In genomic region chr11:86050310-86050709, GRCh38 we compare ENCODE assay signal across 19 cellular contexts. TPM values are rescaled to one million over a fixed set of nuclear protein-coding genes. Genes with fewer than 3 reads are reported as not detected.
A peak's percentile ranks its signal among the peaks of the same experiment; 100 is the strongest.
DNase-seq lines count a peak whose midpoint lies in the region; ATAC-seq and FAIRE-seq lines count a peak whose summit lies in the region.
"Had no signal": no experiment of that assay in that cellular context is flagged by ENCODE, and none has a peak within 500 bp of the region (broad histone marks: within the 10 kb centered on the region; RNA-seq: fewer than 3 reads in every experiment).

No MANE protein-coding gene starts in this region.

- no peaks in the 10 kb centered on the region for H3K9me3 Mint-ChIP-seq in activated naive CD4-positive, alpha-beta T cell treated with anti-CD3 and anti-CD28 coated beads, Interleukin-2, amount 10 ng/mL, durations not matched to agents 7 days and 5 days
- H3K9me3 Mint-ChIP-seq in activated naive CD4-positive, alpha-beta T cell treated with anti-CD3 and anti-CD28 coated beads for 36 hours: peaks cover 2% of the 10 kb centered on the region
- no peaks in the 10 kb centered on the region for H3K9me3 Mint-ChIP-seq in immature natural killer cell
- H3K9me3 Mint-ChIP-seq in stimulated activated naive B cell treated with anti-CD40 and anti-IgM and Interleukin-4, amounts not matched to agents 10 μg/mL and 1 μg/mL and 100 μg/mL, for 72 hours: peaks cover 6 to 11% of the 10 kb centered on the region in 2 donors
- H3K9me3 Mint-ChIP-seq: IgD-negative memory B cell had no signal

- CTCF ChIA-PET in activated naive CD4-positive, alpha-beta T cell treated with anti-CD3 and anti-CD28 coated beads, Interleukin-2, amount 10 ng/mL, durations not matched to agents 7 days and 5 days (lab: Charles Lee): interaction anchor here (1.5 kb wide), 1 partner anchor 168 kb away, joined by 3 read pairs; no protein-coding TSS in a partner anchor
- CTCF ChIA-PET in activated naive CD4-positive, alpha-beta T cell treated with anti-CD3 and anti-CD28 coated beads for 36 hours (lab: Charles Lee): no interaction called here

- intact Hi-C loops in activated naive CD4-positive, alpha-beta T cell treated with anti-CD3 and anti-CD28 coated beads for 36 hours (cut with micrococcal nuclease): no loop called here

- no peak for FAIRE-seq in GM19239 (lab: Jason Lieb, UNC)
- FAIRE-seq: A549 had no signal

- peaks cover 74% of the 10 kb centered on the region for H3K4me1 Mint-ChIP-seq in activated naive CD4-positive, alpha-beta T cell treated with anti-CD3 and anti-CD28 coated beads, Interleukin-2, amount 10 ng/mL, durations not matched to agents 7 days and 5 days
- peaks cover 93% of the 10 kb centered on the region for H3K4me1 Mint-ChIP-seq in activated naive CD4-positive, alpha-beta T cell treated with anti-CD3 and anti-CD28 coated beads for 36 hours (ENCODE audit: low read depth)
- peaks cover 67% of the 10 kb centered on the region for H3K4me1 Mint-ChIP-seq in T-helper 17 cell
- H3K4me1 Mint-ChIP-seq in immature natural killer cell: peaks cover 97 to 100% of the 10 kb centered on the region in 2 donors
- peaks cover 44 to 93% of the 10 kb centered on the region in 2 donors for H3K4me1 Mint-ChIP-seq in stimulated activated naive B cell treated with anti-CD40 and anti-IgM and Interleukin-4, amounts not matched to agents 10 μg/mL and 1 μg/mL and 100 μg/mL, for 72 hours

- H3K27me3 Mint-ChIP-seq in activated naive CD4-positive, alpha-beta T cell treated with anti-CD3 and anti-CD28 coated beads, Interleukin-2, amount 10 ng/mL, durations not matched to agents 7 days and 5 days: no peaks in the 10 kb centered on the region
- H3K27me3 Mint-ChIP-seq in activated naive CD4-positive, alpha-beta T cell treated with anti-CD3 and anti-CD28 coated beads for 36 hours (ENCODE audit: low read depth): no peaks in the 10 kb centered on the region
- no peaks in the 10 kb centered on the region for H3K27me3 Mint-ChIP-seq in T-helper 17 cell
- no peaks in the 10 kb centered on the region for H3K27me3 Mint-ChIP-seq in immature natural killer cell (ENCODE audit: low read depth in 3 of 3)
- H3K27me3 Mint-ChIP-seq in stimulated activated naive B cell treated with anti-CD40 and anti-IgM and Interleukin-4, amounts not matched to agents 10 μg/mL and 1 μg/mL and 100 μg/mL, for 72 hours: no peaks in the 10 kb centered on the region
- H3K27me3 Mint-ChIP-seq: IgD-negative memory B cell had no signal

- peak overlapping the region; percentile 3 for H3K27ac Mint-ChIP-seq in activated naive CD4-positive, alpha-beta T cell treated with anti-CD3 and anti-CD28 coated beads, Interleukin-2, amount 10 ng/mL, durations not matched to agents 7 days and 5 days
- H3K27ac Mint-ChIP-seq in activated naive CD4-positive, alpha-beta T cell treated with anti-CD3 and anti-CD28 coated beads for 36 hours: no peak overlapping the region
- H3K27ac Mint-ChIP-seq in T-helper 17 cell: peak overlapping the region; percentile 56
- H3K27ac Mint-ChIP-seq in immature natural killer cell: peak overlapping the region; percentile 28 to 73 (median 64)
- H3K27ac Mint-ChIP-seq in stimulated activated naive B cell treated with anti-CD40 and anti-IgM and Interleukin-4, amounts not matched to agents 10 μg/mL and 1 μg/mL and 100 μg/mL, for 72 hours: peak overlapping the region; percentile 37

- no peak overlapping the region for H3K4me3 Mint-ChIP-seq in activated naive CD4-positive, alpha-beta T cell treated with anti-CD3 and anti-CD28 coated beads, Interleukin-2, amount 10 ng/mL, durations not matched to agents 7 days and 5 days
- no peak overlapping the region for H3K4me3 Mint-ChIP-seq in activated naive CD4-positive, alpha-beta T cell treated with anti-CD3 and anti-CD28 coated beads for 36 hours
- peak overlapping the region; percentile 55 for H3K4me3 Mint-ChIP-seq in T-helper 17 cell
- H3K4me3 Mint-ChIP-seq in immature natural killer cell: peak overlapping the region in 4 of 5 donors; percentile 3 to 59 (median 50)
- H3K4me3 Mint-ChIP-seq in stimulated activated naive B cell treated with anti-CD40 and anti-IgM and Interleukin-4, amounts not matched to agents 10 μg/mL and 1 μg/mL and 100 μg/mL, for 72 hours: no peak overlapping the region
- H3K4me3 Mint-ChIP-seq: CD14-positive monocyte had no signal

- ATAC-seq in T-helper 17 cell (no peak), HG03159 (IDR thresholded peaks at IDR 0.05; ENCODE audit: unreplicated experiment) (no peak), GM18870 (IDR thresholded peaks at IDR 0.05; ENCODE audit: unreplicated experiment) (no peak)
- no peak for ATAC-seq in stimulated activated naive B cell treated with anti-CD40 and anti-IgM and Interleukin-4, amounts not matched to agents 10 μg/mL and 1 μg/mL and 100 μg/mL, for 72 hours (replicated peaks)
- ATAC-seq: A549 had no signal

- peaks cover 26% of the 10 kb centered on the region for H3K36me3 Mint-ChIP-seq in activated naive CD4-positive, alpha-beta T cell treated with anti-CD3 and anti-CD28 coated beads, Interleukin-2, amount 10 ng/mL, durations not matched to agents 7 days and 5 days
- peaks cover 7% of the 10 kb centered on the region for H3K36me3 Mint-ChIP-seq in activated naive CD4-positive, alpha-beta T cell treated with anti-CD3 and anti-CD28 coated beads for 36 hours (ENCODE audit: low read depth)
- no peaks in the 10 kb centered on the region for H3K36me3 Mint-ChIP-seq in T-helper 17 cell (ENCODE audit: low read depth)
- no peaks in the 10 kb centered on the region for H3K36me3 Mint-ChIP-seq in immature natural killer cell
- peaks cover 28 to 55% of the 10 kb centered on the region in 2 donors for H3K36me3 Mint-ChIP-seq in stimulated activated naive B cell treated with anti-CD40 and anti-IgM and Interleukin-4, amounts not matched to agents 10 μg/mL and 1 μg/mL and 100 μg/mL, for 72 hours

- no peak for DNase-seq in activated naive CD4-positive, alpha-beta T cell treated with anti-CD3 and anti-CD28 coated beads, Interleukin-2, amount 10 ng/mL, durations not matched to agents 7 days and 5 days
- DNase-seq in activated naive CD4-positive, alpha-beta T cell treated with anti-CD3 and anti-CD28 coated beads for 36 hours: no peak
- no peak for DNase-seq in T-helper 17 cell
- DNase-seq in immature natural killer cell: no peak
- DNase-seq in stimulated activated naive B cell treated with anti-CD40 and anti-IgM and Interleukin-4, amounts not matched to agents 10 μg/mL and 1 μg/mL and 100 μg/mL, for 72 hours: no peak
- no peak for DNase-seq in GM19239 (ENCODE audit: insufficient read length, low spot score)
- DNase-seq: EL, Kasumi-1, MM.1S, NCI-H1092 treated with DMSO at 0.1 percent for 48 hours, NCI-H2081 treated with DMSO at 0.1 percent for 48 hours, NCI-H510A, PC-9 had no signal

- H3K9me3 ChIP-seq in T-helper 17 cell (ENCODE audit: control insufficient read depth, low read length, poor library complexity, severe bottlenecking): no peaks in the 10 kb centered on the region
- H3K9me3 ChIP-seq: A549, HAP-1 had no signal

RNA-seq across cellular contexts. Expression of gene PICALM, which starts 18.6 kb away (rescaled TPM):
- 10 to 100 TPM; 38.6 to 42.3 TPM for total RNA-seq in activated naive CD4-positive, alpha-beta T cell treated with anti-CD3 and anti-CD28 coated beads for 36 hours
- total RNA-seq in T-helper 17 cell: 100 to 1,000 TPM; 122 to 124 TPM
- polyA plus RNA-seq in immature natural killer cell: 10 to 100 TPM; 20.8 to 39.4 (median 22.4) TPM

Comparison
In these comparisons a context has a peak if more than half of its experiments do, and no peak if none do; other contexts are left out.
1. H3K4me3 Mint-ChIP-seq: peak in T-helper 17 cell (single experiment) and immature natural killer cell (4 of 5); none in activated naive CD4-positive, alpha-beta T cell treated with anti-CD3 and anti-CD28 coated beads, Interleukin-2, amount 10 ng/mL, durations not matched to agents 7 days and 5 days (single experiment), activated naive CD4-positive, alpha-beta T cell treated with anti-CD3 and anti-CD28 coated beads for 36 hours (single experiment) and stimulated activated naive B cell treated with anti-CD40 and anti-IgM and Interleukin-4, amounts not matched to agents 10 μg/mL and 1 μg/mL and 100 μg/mL, for 72 hours (0 of 2).